In genomic region chr2:113225505-113226259, GRCh38 we compare ENCODE assay signal across 10 cellular contexts. TPM values are rescaled to one million over a fixed set of nuclear protein-coding genes. Genes with fewer than 3 reads are reported as not detected.
DNase-seq lines count a peak whose midpoint lies in the region; ATAC-seq, FAIRE-seq and TF ChIP-seq lines count a peak whose summit lies in the region.
"Had no signal": no experiment of that assay in that cellular context is flagged by ENCODE, and none has a peak within 500 bp of the region (broad histone marks: within the 10 kb centered on the region; RNA-seq: fewer than 3 reads in every experiment).

No MANE protein-coding gene starts in this region.

- H3K4me1 ChIP-seq in stomach (peaks cover 23 to 55% (median 43%) of the 10 kb centered on the region in 4 donors), tibial nerve (peaks cover 0 to 15% (median 0%) of the 10 kb centered on the region in 4 donors), suprapubic skin (peaks cover 5% of the 10 kb centered on the region)

- H3K36me3 ChIP-seq in stomach (no peaks in the 10 kb centered on the region), tibial nerve (no peaks in the 10 kb centered on the region), suprapubic skin (no peaks in the 10 kb centered on the region)

- H3K9me3 ChIP-seq in stomach (no peaks in the 10 kb centered on the region), tibial nerve (no peaks in the 10 kb centered on the region), suprapubic skin (no peaks in the 10 kb centered on the region)

- peak; percentile 9 for DNase-seq in NCI-H1048 (lab: John Stamatoyannopoulos, UW)
- DNase-seq in RCC 7860 (ENCODE audit: low spot score), result peak; percentile 95
- DNase-seq in head of caudate nucleus, result peak in 36 of 42 donors; percentile 28 to 85 (median 56)
- DNase-seq in stomach, result no peak
- DNase-seq in tibial nerve (ENCODE audit: low spot score in 2 of 2), result no peak
- DNase-seq in GM19240 (ENCODE audit: insufficient read length, low spot score), result no peak
- DNase-seq in suprapubic skin (ENCODE audit: low spot score in 2 of 2), result no peak
- DNase-seq: effector CD8-positive, alpha-beta T cell had no signal

- peak; percentile 92 for FAIRE-seq in RCC 7860 (lab: Jason Lieb, UNC)
- FAIRE-seq: TTC549 had no signal

- no peak overlapping the region for H3K4me3 ChIP-seq in stomach
- no peak overlapping the region for H3K4me3 ChIP-seq in tibial nerve
- H3K4me3 ChIP-seq in suprapubic skin, result no peak overlapping the region

- H3K27ac ChIP-seq in stomach (peak overlapping the region; percentile 23 to 79 (median 63)), tibial nerve (peak overlapping the region in 2 of 4 donors; percentile 16 to 55), suprapubic skin (no peak overlapping the region)

- intact Hi-C loops in head of caudate nucleus (cut with DNase I), result no loop called here
- intact Hi-C loops in stomach (cut with DNase I; ENCODE audit: low total_unique reads), result no loop called here

- TF ChIP-seq POLR2A in stomach (IDR thresholded peaks at IDR 0.05) (no peak), tibial nerve (IDR thresholded peaks at IDR 0.05) (no peak), suprapubic skin (IDR thresholded peaks at IDR 0.05) (no peak)

- TF ChIP-seq EP300 in stomach (IDR thresholded peaks at IDR 0.05) (no peak), tibial nerve (IDR thresholded peaks at IDR 0.05) (no peak), suprapubic skin (IDR thresholded peaks at IDR 0.05) (no peak)

- TF ChIP-seq CTCF in stomach (IDR thresholded peaks at IDR 0.05), result no peak
- no peak for TF ChIP-seq CTCF in tibial nerve (IDR thresholded peaks at IDR 0.05)
- no peak for TF ChIP-seq CTCF in suprapubic skin (IDR thresholded peaks at IDR 0.05)

- WGBS in stomach, 5 donors, result 18 to 35% (median 25%) methylated on average over 10 of the region's 10 CpGs
- WGBS in tibial nerve, 2 donors, result 30 to 39% methylated on average over 10 of the region's 10 CpGs
- WGBS in suprapubic skin, result 55% methylated on average over 10 of the region's 10 CpGs

- ATAC-seq in GM18909 (IDR thresholded peaks at IDR 0.05; ENCODE audit: poor library complexity, unreplicated experiment), result no peak

- H3K27me3 ChIP-seq in stomach (no peaks in the 10 kb centered on the region), tibial nerve (no peaks in the 10 kb centered on the region), suprapubic skin (no peaks in the 10 kb centered on the region)

RNA-seq across cellular contexts. Expression of gene PSD4, which starts 51.9 kb away (rescaled TPM):
- total RNA-seq in stomach (100 to 1,000 TPM in 2 of 5 donors, 10 to 100 TPM in 3; 35.3 to 146 (median 73.5) TPM), tibial nerve (10 to 100 TPM in 3 of 4 donors, 1 to 10 TPM in 1; 8.7 to 20.7 (median 11.3) TPM), suprapubic skin (100 to 1,000 TPM in 1 of 4 donors, 10 to 100 TPM in 3; 53.8 to 102 (median 88.0) TPM)
- 10 to 100 TPM; 19.9 to 23.8 (median 19.9) TPM for polyA plus RNA-seq in stomach

RNA-seq across cellular contexts. Expression of gene PAX8, which starts 53.0 kb away (rescaled TPM):
- total RNA-seq in stomach, result 1 to 10 TPM in 2 of 5 donors, not detected in 3; 4.0 to 6.5 TPM
- 1 to 10 TPM in 1 of 3 donors, under 1 TPM in 2; 0.28 to 1.1 (median 0.50) TPM for polyA plus RNA-seq in stomach
- total RNA-seq in tibial nerve, result 10 to 100 TPM in 1 of 4 donors, 1 to 10 TPM in 3; 2.2 to 11.4 (median 5.2) TPM
- total RNA-seq in suprapubic skin, result 1 to 10 TPM; 2.3 to 7.7 (median 5.6) TPM

Comparison
In these comparisons a context has a peak if more than half of its experiments do, and no peak if none do; other contexts are left out.
1. DNase-seq: peak in NCI-H1048 (single experiment), RCC 7860 (single experiment) and head of caudate nucleus (36 of 42); none in stomach (single experiment), tibial nerve (0 of 2), GM19240 (single experiment) and suprapubic skin (0 of 2).